Comparison of ENCODE assay signal across 19 cellular contexts in genomic region chr17:74851612-74852236, GRCh38. TPM values are rescaled to one million over a fixed set of nuclear protein-coding genes. Genes with fewer than 3 reads are reported as not detected.
A peak's percentile ranks its signal among the peaks of the same experiment; 100 is the strongest.
DNase-seq lines count a peak whose midpoint lies in the region; ATAC-seq, FAIRE-seq and TF ChIP-seq lines count a peak whose summit lies in the region.
"Had no signal": no experiment of that assay in that cellular context is flagged by ENCODE, and none has a peak within 500 bp of the region (broad histone marks: within the 10 kb centered on the region; RNA-seq: fewer than 3 reads in every experiment).

No MANE protein-coding gene starts in this region.

- peaks cover 5 to 11% of the 10 kb centered on the region in 2 experiments for H4K20me1 ChIP-seq in H1 (replicated peaks in 1 of 2; ENCODE audit: control insufficient read depth in 1 of 2, insufficient read depth in 2 of 2, low read length in 2 of 2)

- H3K27ac Mint-ChIP-seq in Caco-2 (ENCODE audit: unreplicated experiment), result no peak overlapping the region
- H3K27ac Mint-ChIP-seq: activated CD4-positive, alpha-beta T cell treated with anti-CD3 and anti-CD28 coated beads, Interleukin-2, amount 10 ng/mL, durations not matched to agents 24 days and 14 days; neural progenitor cell; T-cell had no signal

- no peak overlapping the region for H3K9ac ChIP-seq in H1 (replicated peaks in 1 of 4; ENCODE audit: extremely low read depth in 1 of 4, low read depth in 3 of 4, low read length in 3 of 4)
- H3K9ac ChIP-seq: neural progenitor cell had no signal

- peaks cover 4% of the 10 kb centered on the region; the same call in 1 of the 2 replicates for H3K23me2 ChIP-seq in H1 (ENCODE audit: low read depth, low read length)

- H2BK120ac ChIP-seq in H1 (replicated peaks; ENCODE audit: low read depth, low read length), result no peak overlapping the region

- POLR2A ChIA-PET in Caco-2 (lab: Charles Lee) (interaction anchor here (0.6 to 2.2 kb wide), 7 partner anchors 9 to 1549 kb away, joined by 3 to 58 read pairs (median 10); partner anchors contain the start of gene FDXR), HEK293 (lab: Yijun Ruan, JAX) (interaction anchor here (0.9 to 3.6 kb wide), 9 partner anchors 9 to 75 kb away, joined by 3 to 47 read pairs (median 8); partner anchors contain the start of genes FDXR and NAT9), H1 (lab: Charles Lee; ENCODE audit: partially characterized antibody) (interaction anchor here (1.1 to 3.0 kb wide), 5 partner anchors 10 to 106 kb away, joined by 3 to 23 read pairs (median 5); partner anchors contain the start of gene FDXR)

- peak overlapping the region; percentile 62 for H3K4me3 ChIP-seq in Caco-2 (ENCODE audit: low read depth, low read length)
- no peak overlapping the region for H3K4me3 ChIP-seq in HEK293 (ENCODE audit: low read depth, low read length)
- no peak overlapping the region for H3K4me3 ChIP-seq in H1 (ENCODE audit: extremely low read depth in 1 of 4, insufficient read depth in 2 of 4, low read depth in 3 of 4, low read length in 4 of 4)
- H3K4me3 ChIP-seq: gastroesophageal sphincter had no signal

- no TSS peak for BruUV-seq in Caco-2 (replicated peaks; lab: Mats Ljungman, UMichigan)

- H4K91ac ChIP-seq in H1 (replicated peaks; ENCODE audit: insufficient read length, low read length), result no peak overlapping the region

- no peak overlapping the region for H2AFZ ChIP-seq in H1 (ENCODE audit: low read length)

- H2BK20ac ChIP-seq in H1 (ENCODE audit: low read length), result no peak overlapping the region

- no peak overlapping the region for H3K14ac ChIP-seq in H1 (ENCODE audit: insufficient read length)

- H3K27ac ChIP-seq in HEK293 (ENCODE audit: extremely low read depth, low read depth, low read length) (no peak overlapping the region), H1 (ENCODE audit: low read depth, low read length) (no peak overlapping the region)
- H3K27ac ChIP-seq: cardiac muscle cell, gastroesophageal sphincter, neural progenitor cell, spleen had no signal

- H3K36me3 Mint-ChIP-seq in Caco-2 (ENCODE audit: insufficient read depth, unreplicated experiment), result peaks cover 5% of the 10 kb centered on the region
- H3K36me3 Mint-ChIP-seq: neural progenitor cell, T-cell had no signal

- H3K27me3 Mint-ChIP-seq in Caco-2 (ENCODE audit: insufficient read depth, unreplicated experiment), result peaks cover 10% of the 10 kb centered on the region

- H3K4me3 Mint-ChIP-seq in Caco-2 (ENCODE audit: unreplicated experiment), result peak overlapping the region; percentile 82

- no peak overlapping the region for H2AK5ac ChIP-seq in H1 (ENCODE audit: low read depth, low read length)

- intact Hi-C loops in Caco-2 (cut with micrococcal nuclease; ENCODE audit: unreplicated experiment), result loop anchor here (1.0 to 10.0 kb wide), 2 partner anchors 22 to 197 kb away; no protein-coding TSS in a partner anchor

- DNase-seq in Caco-2 (no peak), NCI-H2171 treated with DMSO at 0.1 percent for 48 hours (lab: John Stamatoyannopoulos, UW) (peak; percentile 80), H1 (ENCODE audit: low read depth in 1 of 2, low spot score in 2 of 2) (no peak), NCI-H446 (lab: John Stamatoyannopoulos, UW) (no peak), NCI-H524 treated with DMSO at 0.1 percent for 48 hours (lab: John Stamatoyannopoulos, UW) (no peak)
- DNase-seq: C1 segment of cervical spinal cord, DMS79 treated with DMSO at 0.1 percent for 48 hours, NCI-H1436 treated with DMSO at 0.1 percent for 48 hours, spleen had no signal

- TF ChIP-seq EP300 in H1 (IDR thresholded peaks at IDR 0.05; ENCODE audit: borderline replicate concordance in 1 of 2, low read depth in 2 of 2, low read length in 2 of 2), result no peak

- WGBS in H1 (ENCODE audit: extremely low coverage in 1 of 2, insufficient coverage in 1 of 2, insufficient read length in 1 of 2, insufficient replicate concordance in 2 of 2, low coverage in 1 of 2, low lambda C conversion rate in 2 of 2, missing lambda C conversion rate in 1 of 2), 2 experiments, result 79% methylated on average over 27 of the region's 29 CpGs; no CpG with 5 or more reads in 1 of the 2 experiments

- peak overlapping the region; percentile 89; the same call in 1 of the 2 replicates for H4K8ac ChIP-seq in H1 (ENCODE audit: extremely low read depth, insufficient read depth, low read length)

- no peak overlapping the region for H3K18ac ChIP-seq in H1 (ENCODE audit: extremely low read depth, low read length)

- H3K36me3 ChIP-seq in Caco-2 (ENCODE audit: control insufficient read depth, insufficient read depth, low read length) (no peaks in the 10 kb centered on the region), HEK293 (ENCODE audit: control insufficient read depth in 2 of 2, insufficient read depth in 1 of 2, low read length in 2 of 2) (no peaks in the 10 kb centered on the region), H1 (ENCODE audit: control insufficient read depth in 2 of 4, insufficient read depth in 4 of 4, low read length in 3 of 4) (no peaks in the 10 kb centered on the region)
- H3K36me3 ChIP-seq: cardiac muscle cell, gastroesophageal sphincter, neural progenitor cell, spleen had no signal

- H3K9me3 ChIP-seq in Caco-2 (no peaks in the 10 kb centered on the region), HEK293 (ENCODE audit: control insufficient read depth, insufficient read depth, low read depth, low read length) (no peaks in the 10 kb centered on the region), H1 (ENCODE audit: insufficient read depth in 2 of 2, low read depth in 1 of 2, low read length in 1 of 2) (no peaks in the 10 kb centered on the region; a peak in 1 of 4 replicates)
- H3K9me3 ChIP-seq: spleen had no signal

- no peak for TF ChIP-seq POLR2A in H1 (IDR thresholded peaks at IDR 0.05; ENCODE audit: control extremely low read depth in 1 of 2, low read depth in 2 of 2, low read length in 2 of 2)

- TF ChIP-seq RAD21 in H1 (IDR thresholded peaks at IDR 0.05 in 1 of 2, conservative IDR thresholded peaks at IDR 0.05 in 1 of 2; ENCODE audit: low read depth in 2 of 2, low read length in 2 of 2), result no peak

- no peaks in the 10 kb centered on the region for H3K79me1 ChIP-seq in H1 (ENCODE audit: low read depth, low read length)

- no peak for FAIRE-seq in H1 (lab: Jason Lieb, UNC)

- ATAC-seq in HG02938 (IDR thresholded peaks at IDR 0.05; ENCODE audit: unreplicated experiment), result no peak
- ATAC-seq: gastroesophageal sphincter had no signal

- no peak overlapping the region for H3K56ac ChIP-seq in H1 (replicated peaks; ENCODE audit: insufficient read length, low read depth, low read length)

- H2BK15ac ChIP-seq in H1 (ENCODE audit: low read length), result 0 out of 2 replicates have a peak overlapping the region, but pooled peaks have one; percentile 72

- no peak overlapping the region for H3K23ac ChIP-seq in H1 (ENCODE audit: insufficient read length)

- H2BK5ac ChIP-seq in H1 (ENCODE audit: low read depth, low read length), result no peak overlapping the region

- CTCF ChIA-PET in Caco-2 (lab: Charles Lee) (interaction anchor here (0.6 to 4.1 kb wide), 14 partner anchors 8 to 652 kb away, joined by 3 to 43 read pairs (median 6); partner anchors contain the start of genes FDXR, GRIN2C and RAB37), HEK293 (lab: Yijun Ruan, JAX) (interaction anchor here (0.5 to 19.0 kb wide), 7 partner anchors 9 to 107 kb away, joined by 4 to 239 read pairs (median 7); partner anchors contain the start of genes GRIN2C and NAT9), H1 (lab: Charles Lee; ENCODE audit: partially characterized antibody) (interaction anchor here (1.1 to 99.6 kb wide), 6 partner anchors 8 to 114 kb away, joined by 3 to 2981 read pairs (median 8); partner anchors contain the start of genes FDXR, GRIN2C, NAT9 and RAB37)

- TF ChIP-seq CTCF in Caco-2 (IDR thresholded peaks at IDR 0.05; ENCODE audit: insufficient read depth in 1 of 2, low read depth in 1 of 2, low read length in 1 of 2, severe bottlenecking in 1 of 2, unreplicated experiment in 1 of 2) (no peak), HEK293 (tag by site-specific recombination; IDR thresholded peaks at IDR 0.05) (no peak), H1 (IDR thresholded peaks at IDR 0.05; ENCODE audit: control extremely low read depth in 1 of 3, insufficient read depth in 1 of 3, low read depth in 1 of 3, low read length in 3 of 3) (no peak)

- peak overlapping the region in 1 of 2 experiments; percentile 57; a peak in 3 of 4 replicates for H3K4me2 ChIP-seq in H1 (ENCODE audit: insufficient read depth in 1 of 2, low read depth in 2 of 2, low read length in 2 of 2)

- H3K27me3 ChIP-seq in Caco-2 (replicated peaks; ENCODE audit: control insufficient read depth, insufficient read depth, low read length), result 0 out of 2 replicates have a peak, but pooled peaks cover 2% of the 10 kb centered on the region
- peaks cover 22 to 86% (median 65%) of the 10 kb centered on the region in 4 experiments for H3K27me3 ChIP-seq in H1 (replicated peaks in 1 of 4; ENCODE audit: control insufficient read depth in 3 of 4, extremely low read depth in 1 of 4, insufficient read depth in 3 of 4, low read length in 3 of 4)

- no peak overlapping the region for H2BK12ac ChIP-seq in H1 (ENCODE audit: low read depth, low read length)

- peaks cover 8% of the 10 kb centered on the region for H3K4me1 ChIP-seq in Caco-2
- H3K4me1 ChIP-seq in HEK293 (ENCODE audit: control insufficient read depth, insufficient read depth, low read length), result peaks cover 5% of the 10 kb centered on the region; the same call in 1 of the 2 replicates
- H3K4me1 ChIP-seq in H1 (replicated peaks in 1 of 4; ENCODE audit: control insufficient read depth in 3 of 4, insufficient read depth in 4 of 4, low read length in 3 of 4), result peaks cover 0 to 7% (median 3%) of the 10 kb centered on the region in 4 experiments; a peak in 5 of 7 replicates

- H3K9me3 Mint-ChIP-seq in Caco-2 (ENCODE audit: unreplicated experiment), result no peaks in the 10 kb centered on the region
- H3K9me3 Mint-ChIP-seq: activated CD4-positive, alpha-beta T cell treated with anti-CD3 and anti-CD28 coated beads, Interleukin-2, amount 10 ng/mL, durations not matched to agents 24 days and 14 days; neural progenitor cell; T-cell had no signal

- peaks cover 7% of the 10 kb centered on the region for H3K4me1 Mint-ChIP-seq in Caco-2 (ENCODE audit: low read depth, unreplicated experiment)

- H3K4ac ChIP-seq in H1 (replicated peaks; ENCODE audit: insufficient read length, low read depth, low read length), result no peak overlapping the region

- no peak overlapping the region for H4K5ac ChIP-seq in H1 (ENCODE audit: insufficient read length, low read depth, low read length)

- no peaks in the 10 kb centered on the region for H3K79me2 ChIP-seq in H1 (ENCODE audit: control insufficient read depth in 1 of 2, insufficient read depth in 2 of 2, low read length in 2 of 2)

RNA-seq across cellular contexts. Expression of gene GRIN2C, which starts 8.0 kb away (rescaled TPM):
- total RNA-seq in Caco-2 (2022), result 4.8 and 5.2 TPM in 2 replicates
- total RNA-seq in H1 (2021; fragmentation: NEBNext Ultra II Directional; extraction: Animal tissue kit (Norgen Biotek cat#: 25700)), result 0.07 TPM in 1 of 2 replicates, not detected in the other
- 0.06 and 0.11 TPM in 2 replicates for polyA plus RNA-seq in H1 (2011; rRNA removed)
- polyA plus RNA-seq in H1 (2011; cell fraction: cytosol; rRNA removed), result 0.05 TPM
- polyA plus RNA-seq in H1 (2011; cell fraction: nucleus; rRNA removed), result 0.20 TPM
- 0.06 to 0.29 TPM (median 0.19 TPM) in 4 replicates for polyA plus RNA-seq in H1 (2012, experiment 1 of 2)
- polyA plus RNA-seq in H1 (2012, experiment 2 of 2), result 0.05 TPM
- 0.02 TPM for polyA plus RNA-seq in H1 (2013, experiment 1 of 2)
- 0.04 TPM for polyA plus RNA-seq in H1 (2013, experiment 2 of 2)
- 0.12 TPM in 1 of 2 replicates, not detected in the other for polyA minus RNA-seq in H1 (2011; rRNA and poly(A)+ RNA removed)
- not detected for polyA minus RNA-seq in H1 (2011; cell fraction: cytosol; rRNA and poly(A)+ RNA removed)
- 0.20 TPM for polyA minus RNA-seq in H1 (2011; cell fraction: nucleus; rRNA and poly(A)+ RNA removed)
- total RNA-seq: epithelial cell of proximal tubule, left lobe of liver, T-cell had no signal

RNA-seq across cellular contexts. Expression of gene FDXR, which starts 21.1 kb away (rescaled TPM):
- total RNA-seq in Caco-2 (2022), result 19.0 and 20.6 TPM in 2 replicates
- 24.2 and 25.6 TPM in 2 replicates for total RNA-seq in H1 (2021; fragmentation: NEBNext Ultra II Directional; extraction: Animal tissue kit (Norgen Biotek cat#: 25700))
- 31.4 and 44.0 TPM in 2 replicates for polyA plus RNA-seq in H1 (2011; rRNA removed)
- 52.5 TPM for polyA plus RNA-seq in H1 (2011; cell fraction: cytosol; rRNA removed)
- polyA plus RNA-seq in H1 (2011; cell fraction: nucleus; rRNA removed), result 67.0 TPM
- 20.6 to 42.6 TPM (median 37.8 TPM) in 4 replicates for polyA plus RNA-seq in H1 (2012, experiment 1 of 2)
- 33.2 TPM for polyA plus RNA-seq in H1 (2012, experiment 2 of 2)
- polyA plus RNA-seq in H1 (2013, experiment 1 of 2), result 13.2 TPM
- 13.1 TPM for polyA plus RNA-seq in H1 (2013, experiment 2 of 2)
- polyA minus RNA-seq in H1 (2011; rRNA and poly(A)+ RNA removed), result 10.8 and 11.3 TPM in 2 replicates
- 20.4 TPM for polyA minus RNA-seq in H1 (2011; cell fraction: cytosol; rRNA and poly(A)+ RNA removed)
- polyA minus RNA-seq in H1 (2011; cell fraction: nucleus; rRNA and poly(A)+ RNA removed), result 25.0 TPM

RNA-seq across cellular contexts. Expression of gene FADS6, which starts 41.7 kb away (rescaled TPM):
- total RNA-seq in Caco-2 (2022), result 2.6 and 3.1 TPM in 2 replicates
- total RNA-seq in H1 (2021; fragmentation: NEBNext Ultra II Directional; extraction: Animal tissue kit (Norgen Biotek cat#: 25700)), result 0.56 and 0.80 TPM in 2 replicates
- 2.5 and 2.6 TPM in 2 replicates for polyA plus RNA-seq in H1 (2011; rRNA removed)
- 2.2 TPM for polyA plus RNA-seq in H1 (2011; cell fraction: cytosol; rRNA removed)
- polyA plus RNA-seq in H1 (2011; cell fraction: nucleus; rRNA removed), result 2.2 TPM
- polyA plus RNA-seq in H1 (2012, experiment 1 of 2), result 0.79 to 2.0 TPM (median 1.4 TPM) in 4 replicates
- 0.67 TPM for polyA plus RNA-seq in H1 (2012, experiment 2 of 2)
- polyA plus RNA-seq in H1 (2013, experiment 1 of 2), result 0.67 TPM
- 0.52 TPM for polyA plus RNA-seq in H1 (2013, experiment 2 of 2)
- polyA minus RNA-seq in H1 (2011; rRNA and poly(A)+ RNA removed), result 1.6 and 2.1 TPM in 2 replicates
- 1.8 TPM for polyA minus RNA-seq in H1 (2011; cell fraction: cytosol; rRNA and poly(A)+ RNA removed)
- 0.80 TPM for polyA minus RNA-seq in H1 (2011; cell fraction: nucleus; rRNA and poly(A)+ RNA removed)
- total RNA-seq: activated CD4-positive, alpha-beta T cell treated with anti-CD3 and anti-CD28 coated beads, Interleukin-2, amount 10 ng/mL, durations not matched to agents 24 days and 14 days; epithelial cell of proximal tubule; pulmonary artery endothelial cell; T-cell had no signal
